Comparison of ENCODE assay signal across 9 cellular contexts in the genomic region with DNA sequence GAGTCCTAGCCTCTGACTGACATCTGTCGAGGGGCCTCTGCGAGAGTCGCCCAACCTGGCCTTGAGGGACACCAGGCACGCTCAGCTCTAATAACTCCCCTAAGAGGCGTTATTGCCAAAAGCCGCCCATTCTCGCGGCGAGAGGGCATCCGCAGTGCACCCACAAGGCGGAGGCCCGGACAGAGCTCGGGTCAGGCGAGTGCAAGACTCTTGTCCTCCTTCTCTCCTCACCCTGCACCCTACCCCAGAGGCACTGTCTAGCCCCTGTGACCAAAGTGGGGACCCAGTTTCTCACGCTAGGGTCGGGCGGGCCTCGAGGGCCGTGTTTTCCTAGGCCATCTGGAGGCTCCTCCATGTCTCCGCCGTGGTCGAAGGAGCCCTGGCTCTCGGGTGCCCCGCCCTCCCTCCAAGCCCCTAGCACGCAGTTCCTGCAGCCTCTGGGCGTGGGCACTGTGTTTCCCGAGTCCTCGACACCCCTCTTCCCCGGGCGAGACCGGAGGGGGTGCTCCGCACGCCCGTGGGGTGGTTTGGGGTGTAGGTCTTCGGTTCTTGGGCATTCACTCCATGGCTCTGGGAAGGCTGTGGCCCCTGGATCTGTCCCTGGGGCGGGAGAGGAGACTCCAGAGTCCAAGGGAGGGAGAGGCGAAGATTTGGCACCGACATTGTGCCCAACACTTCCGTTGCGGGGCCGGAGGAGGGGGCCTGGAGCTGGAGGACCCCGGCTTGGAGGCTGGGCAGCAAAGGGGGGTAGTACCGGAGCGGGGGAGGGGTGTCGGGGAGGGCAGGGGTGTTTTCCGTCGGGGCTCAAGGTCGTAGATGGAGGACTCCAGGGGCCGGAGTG. TPM values are rescaled to one million over a fixed set of nuclear protein-coding genes. Genes with fewer than 3 reads are reported as not detected.
DNase-seq lines count a peak whose midpoint lies in the region; ATAC-seq and TF ChIP-seq lines count a peak whose summit lies in the region.
"Had no signal": no experiment of that assay in that cellular context is flagged by ENCODE, and none has a peak within 500 bp of the region (broad histone marks: within the 10 kb centered on the region; RNA-seq: fewer than 3 reads in every experiment).

No MANE protein-coding gene starts in this region.

- H4K91ac ChIP-seq in H9 (ENCODE audit: insufficient read length, low read depth, low read length) = no peak overlapping the region

- H3K27ac Mint-ChIP-seq in CD4-positive, alpha-beta memory T cell = peak overlapping the region in 1 of 7 donors; percentile 44
- no peak overlapping the region for H3K27ac Mint-ChIP-seq in H9
- no peak overlapping the region for H3K27ac Mint-ChIP-seq in activated naive CD8-positive, alpha-beta T cell treated with anti-CD3 and anti-CD28 coated beads, Interleukin-2, amount 10 ng/mL, durations not matched to agents 7 days and 5 days
- peak overlapping the region in 1 of 9 donors; percentile 56 for H3K27ac Mint-ChIP-seq in naive thymus-derived CD4-positive, alpha-beta T cell

- H3K4me3 ChIP-seq in CD4-positive, alpha-beta memory T cell (ENCODE audit: low read length in 2 of 2) = no peak overlapping the region
- H3K4me3 ChIP-seq in naive thymus-derived CD4-positive, alpha-beta T cell (ENCODE audit: low read length) = no peak overlapping the region

- H2BK5ac ChIP-seq in H9 (ENCODE audit: insufficient read length, low read length) = no peak overlapping the region

- no peak for TF ChIP-seq CTCF in H9 (conservative IDR thresholded peaks at IDR 0.05)

- DNase-seq in CD4-positive, alpha-beta memory T cell = no peak
- peak; percentile 45 for DNase-seq in H9
- DNase-seq in activated naive CD8-positive, alpha-beta T cell treated with anti-CD3 and anti-CD28 coated beads, Interleukin-2, amount 10 ng/mL, durations not matched to agents 7 days and 5 days = no peak
- DNase-seq in naive thymus-derived CD4-positive, alpha-beta T cell = no peak
- DNase-seq in OCI-M1 (lab: John Stamatoyannopoulos, UW) = no peak
- no peak for DNase-seq in UCSD-AML1 (lab: John Stamatoyannopoulos, UW; ENCODE audit: unreplicated experiment)
- DNase-seq in erythroblast (lab: John Stamatoyannopoulos, UW) = no peak
- DNase-seq in sciatic nerve (ENCODE audit: low spot score) = no peak
- DNase-seq: activated CD8-positive, alpha-beta memory T cell treated with anti-CD3 and anti-CD28 coated beads, Interleukin-2, amount 50 U/mL, for 48 hours had no signal

- no peak overlapping the region for H3K56ac ChIP-seq in H9 (ENCODE audit: insufficient read length, low read depth, low read length)

- H2BK120ac ChIP-seq in H9 (ENCODE audit: low read depth, low read length, poor library complexity, severe bottlenecking) = no peak overlapping the region

- no peaks in the 10 kb centered on the region for H4K20me1 ChIP-seq in H9 (ENCODE audit: control insufficient read depth, insufficient read depth, insufficient read length)

- H4K8ac ChIP-seq in H9 (replicated peaks; ENCODE audit: insufficient read length, low read depth, low read length) = no peak overlapping the region

- H2AK5ac ChIP-seq in H9 (ENCODE audit: insufficient read length, low read length) = no peak overlapping the region

- no peak overlapping the region for H4K5ac ChIP-seq in H9 (ENCODE audit: insufficient read length, low read depth, low read length)

- intact Hi-C loops in CD4-positive, alpha-beta memory T cell (cut with micrococcal nuclease) = loop anchor here (10.0 kb wide), 1 partner anchor 506 kb away; a partner anchor contains a TSS
- intact Hi-C loops in naive thymus-derived CD4-positive, alpha-beta T cell (cut with micrococcal nuclease) = loop anchor here in 1 of 2 donors (5.0 kb wide), 1 partner anchor 227 kb away; a partner anchor contains a TSS
- intact Hi-C loops in sciatic nerve (cut with DNase I) = no loop called here

- ATAC-seq in activated naive CD8-positive, alpha-beta T cell treated with anti-CD3 and anti-CD28 coated beads, Interleukin-2, amount 10 ng/mL, durations not matched to agents 7 days and 5 days (ENCODE audit: low read depth) = no peak
- ATAC-seq in naive thymus-derived CD4-positive, alpha-beta T cell = no peak
- no peak for ATAC-seq in sciatic nerve

- no peaks in the 10 kb centered on the region for H3K36me3 Mint-ChIP-seq in CD4-positive, alpha-beta memory T cell
- no peaks in the 10 kb centered on the region for H3K36me3 Mint-ChIP-seq in H9 (ENCODE audit: insufficient read depth in 1 of 3, low read depth in 3 of 3)
- H3K36me3 Mint-ChIP-seq in activated naive CD8-positive, alpha-beta T cell treated with anti-CD3 and anti-CD28 coated beads, Interleukin-2, amount 10 ng/mL, durations not matched to agents 7 days and 5 days = peaks cover 2% of the 10 kb centered on the region
- H3K36me3 Mint-ChIP-seq in naive thymus-derived CD4-positive, alpha-beta T cell = peaks cover 0 to 2% (median 0%) of the 10 kb centered on the region in 5 donors

- no peak overlapping the region for H3K14ac ChIP-seq in H9 (ENCODE audit: insufficient read depth, low read length)

- CTCF ChIA-PET in CD4-positive, alpha-beta memory T cell (lab: Charles Lee; ENCODE audit: partially characterized antibody) = interaction anchor here (2.2 kb wide), 1 partner anchor 13 kb away, joined by 6 read pairs; no protein-coding TSS in a partner anchor
- CTCF ChIA-PET in naive thymus-derived CD4-positive, alpha-beta T cell (lab: Charles Lee) = no interaction called here

- POLR2A ChIA-PET in CD4-positive, alpha-beta memory T cell (lab: Charles Lee; ENCODE audit: partially characterized antibody) = interaction anchor here (0.9 kb wide), 1 partner anchor 10 kb away, joined by 3 read pairs; no protein-coding TSS in a partner anchor
- POLR2A ChIA-PET in activated naive CD8-positive, alpha-beta T cell treated with anti-CD3 and anti-CD28 coated beads, Interleukin-2, amount 10 ng/mL, durations not matched to agents 7 days and 5 days (lab: Charles Lee) = no interaction called here
- POLR2A ChIA-PET in naive thymus-derived CD4-positive, alpha-beta T cell (lab: Charles Lee) = no interaction called here

- H3K4me3 Mint-ChIP-seq in CD4-positive, alpha-beta memory T cell = peak overlapping the region in 5 of 8 donors; percentile 25 to 70 (median 58)
- H3K4me3 Mint-ChIP-seq in H9 = peak overlapping the region; percentile 56 to 78
- H3K4me3 Mint-ChIP-seq in activated naive CD8-positive, alpha-beta T cell treated with anti-CD3 and anti-CD28 coated beads, Interleukin-2, amount 10 ng/mL, durations not matched to agents 7 days and 5 days = peak overlapping the region; percentile 25
- H3K4me3 Mint-ChIP-seq in naive thymus-derived CD4-positive, alpha-beta T cell = peak overlapping the region; percentile 36 to 72 (median 54)

- peaks cover 0 to 7% (median 0%) of the 10 kb centered on the region in 8 donors for H3K9me3 Mint-ChIP-seq in CD4-positive, alpha-beta memory T cell
- no peaks in the 10 kb centered on the region for H3K9me3 Mint-ChIP-seq in H9
- H3K9me3 Mint-ChIP-seq in activated naive CD8-positive, alpha-beta T cell treated with anti-CD3 and anti-CD28 coated beads, Interleukin-2, amount 10 ng/mL, durations not matched to agents 7 days and 5 days = no peaks in the 10 kb centered on the region
- H3K9me3 Mint-ChIP-seq in naive thymus-derived CD4-positive, alpha-beta T cell = peaks cover 0 to 4% (median 0%) of the 10 kb centered on the region in 11 donors

- H3K23ac ChIP-seq in H9 (ENCODE audit: insufficient read length, low read depth, low read length) = no peak overlapping the region

- no peak overlapping the region for H2BK20ac ChIP-seq in H9 (ENCODE audit: low read depth, low read length, poor library complexity, severe bottlenecking)

- peaks cover 15% of the 10 kb centered on the region for H3K23me2 ChIP-seq in H9 (ENCODE audit: insufficient read length, low read depth, low read length, poor library complexity, severe bottlenecking)

- no peak overlapping the region for H3K4ac ChIP-seq in H9 (ENCODE audit: low read depth, low read length)

- no peaks in the 10 kb centered on the region for H3K9me3 ChIP-seq in CD4-positive, alpha-beta memory T cell (ENCODE audit: control insufficient read depth in 1 of 2, low read length in 2 of 2)
- no peaks in the 10 kb centered on the region for H3K9me3 ChIP-seq in H9 (ENCODE audit: control insufficient read depth, low read depth, low read length)
- no peaks in the 10 kb centered on the region for H3K9me3 ChIP-seq in naive thymus-derived CD4-positive, alpha-beta T cell (ENCODE audit: control insufficient read depth in 2 of 3, low read length in 3 of 3)

- H3K27me3 ChIP-seq in CD4-positive, alpha-beta memory T cell (ENCODE audit: insufficient read depth, low read length) = peaks cover 28% of the 10 kb centered on the region
- H3K27me3 ChIP-seq in H9 (ENCODE audit: insufficient read depth, low read length) = peaks cover 20% of the 10 kb centered on the region; the same call in 1 of the 2 replicates
- peaks cover 0 to 21% of the 10 kb centered on the region in 2 donors for H3K27me3 ChIP-seq in naive thymus-derived CD4-positive, alpha-beta T cell (ENCODE audit: control insufficient read depth in 2 of 2, insufficient read depth in 2 of 2, low read length in 2 of 2)

- no peaks in the 10 kb centered on the region for H3K79me2 ChIP-seq in H9 (ENCODE audit: insufficient read depth, low read length)

- H2AFZ ChIP-seq in H9 (ENCODE audit: low read length) = no peak overlapping the region

- peaks cover 42% of the 10 kb centered on the region for H3K4me1 ChIP-seq in CD4-positive, alpha-beta memory T cell (ENCODE audit: insufficient read depth, low read length)
- H3K4me1 ChIP-seq in H9 (ENCODE audit: insufficient read depth, low read length) = peaks cover 3% of the 10 kb centered on the region; the same call in 1 of the 2 replicates
- peaks cover 14 to 21% of the 10 kb centered on the region in 2 donors for H3K4me1 ChIP-seq in naive thymus-derived CD4-positive, alpha-beta T cell (ENCODE audit: control insufficient read depth in 2 of 2, insufficient read depth in 2 of 2, low read length in 2 of 2)

- peaks cover 25 to 50% of the 10 kb centered on the region in 2 donors for H3K27me3 Mint-ChIP-seq in CD4-positive, alpha-beta memory T cell
- H3K27me3 Mint-ChIP-seq in H9 (ENCODE audit: low read depth) = peaks cover 76% of the 10 kb centered on the region
- H3K27me3 Mint-ChIP-seq in activated naive CD8-positive, alpha-beta T cell treated with anti-CD3 and anti-CD28 coated beads, Interleukin-2, amount 10 ng/mL, durations not matched to agents 7 days and 5 days = peaks cover 58% of the 10 kb centered on the region
- H3K27me3 Mint-ChIP-seq in naive thymus-derived CD4-positive, alpha-beta T cell = peaks cover 45 to 63% (median 55%) of the 10 kb centered on the region in 5 donors

- no peak overlapping the region for H3K27ac ChIP-seq in CD4-positive, alpha-beta memory T cell (ENCODE audit: low read depth, low read length)
- H3K27ac ChIP-seq in H9 (ENCODE audit: insufficient read length, low read depth, low read length) = no peak overlapping the region
- H3K27ac ChIP-seq in naive thymus-derived CD4-positive, alpha-beta T cell (ENCODE audit: low read depth, low read length) = no peak overlapping the region

- WGBS in H9 (ENCODE audit: extremely low coverage, insufficient read length, low lambda C conversion rate) = no CpG with 5 or more reads among the region's 49 CpGs

- H3K4me2 ChIP-seq in H9 (ENCODE audit: insufficient read depth, insufficient read length, low read length) = peak overlapping the region; percentile 86

- no peak overlapping the region for H2BK12ac ChIP-seq in H9 (ENCODE audit: insufficient read length, low read depth, low read length)

- H3K4me1 Mint-ChIP-seq in CD4-positive, alpha-beta memory T cell = peaks cover 12 to 46% (median 28%) of the 10 kb centered on the region in 4 donors
- peaks cover 31 to 43% of the 10 kb centered on the region in 2 experiments for H3K4me1 Mint-ChIP-seq in H9
- peaks cover 21% of the 10 kb centered on the region for H3K4me1 Mint-ChIP-seq in activated naive CD8-positive, alpha-beta T cell treated with anti-CD3 and anti-CD28 coated beads, Interleukin-2, amount 10 ng/mL, durations not matched to agents 7 days and 5 days
- H3K4me1 Mint-ChIP-seq in naive thymus-derived CD4-positive, alpha-beta T cell = peaks cover 7 to 35% (median 27%) of the 10 kb centered on the region in 7 donors

- TF ChIP-seq POLR2A in erythroblast (IDR thresholded peaks at IDR 0.05; ENCODE audit: low read length) = no peak

- H3T11ph ChIP-seq in H9 (ENCODE audit: low read length) = no peak overlapping the region

- H2BK15ac ChIP-seq in H9 (ENCODE audit: low read depth, low read length) = no peak overlapping the region

- H3K9ac ChIP-seq in H9 (ENCODE audit: extremely low read depth, insufficient read length, low read length) = no peak overlapping the region

- H3K36me3 ChIP-seq in CD4-positive, alpha-beta memory T cell (ENCODE audit: insufficient read depth, low read length) = no peaks in the 10 kb centered on the region
- H3K36me3 ChIP-seq in naive thymus-derived CD4-positive, alpha-beta T cell (ENCODE audit: control insufficient read depth in 2 of 3, insufficient read depth in 3 of 3, low read length in 3 of 3) = no peaks in the 10 kb centered on the region

- no peaks in the 10 kb centered on the region for H3K79me1 ChIP-seq in H9 (ENCODE audit: insufficient read depth, low read depth, low read length, poor library complexity, severe bottlenecking)

- H3K18ac ChIP-seq in H9 (ENCODE audit: insufficient read length, low read depth, low read length) = no peak overlapping the region

RNA-seq across cellular contexts. Expression of a gene that starts 1.0 kb away (rescaled TPM):
- total RNA-seq in CD4-positive, alpha-beta memory T cell = not detected
- polyA plus RNA-seq in CD4-positive, alpha-beta memory T cell = under 1 TPM; 0.12 to 0.16 TPM
- 1.0 and 1.1 TPM in 2 replicates for total RNA-seq in H9 (2021)
- total RNA-seq in activated naive CD8-positive, alpha-beta T cell treated with anti-CD3 and anti-CD28 coated beads, Interleukin-2, amount 10 ng/mL, durations not matched to agents 7 days and 5 days = under 1 TPM; 0.19 to 0.40 TPM
- total RNA-seq in naive thymus-derived CD4-positive, alpha-beta T cell = 1 to 10 TPM in 2 of 5 experiments, under 1 TPM in 1, not detected in 2; 0.48 to 3.5 (median 3.1) TPM
- under 1 TPM; 0.15 to 0.17 TPM for polyA plus RNA-seq in naive thymus-derived CD4-positive, alpha-beta T cell
- total RNA-seq in sciatic nerve = not detected

RNA-seq across cellular contexts. Expression of a gene that starts 9.1 kb away (rescaled TPM):
- 1 to 10 TPM; 4.7 to 5.6 TPM for total RNA-seq in CD4-positive, alpha-beta memory T cell
- polyA plus RNA-seq in CD4-positive, alpha-beta memory T cell = not detected
- total RNA-seq in H9 (2021) (392 and 407 TPM in 2 replicates), sciatic nerve (92.7 TPM)
- total RNA-seq in activated naive CD8-positive, alpha-beta T cell treated with anti-CD3 and anti-CD28 coated beads, Interleukin-2, amount 10 ng/mL, durations not matched to agents 7 days and 5 days = 1 to 10 TPM; 6.9 to 7.4 TPM
- total RNA-seq in naive thymus-derived CD4-positive, alpha-beta T cell = 10 to 100 TPM in 2 of 5 experiments, 1 to 10 TPM in 3; 4.9 to 13.5 (median 8.8) TPM
- under 1 TPM in 1 of 2 donors, not detected in 1; 0.35 TPM for polyA plus RNA-seq in naive thymus-derived CD4-positive, alpha-beta T cell

RNA-seq across cellular contexts. Expression of a gene that starts 43.3 kb away (rescaled TPM):
- total RNA-seq in CD4-positive, alpha-beta memory T cell = 100 to 1,000 TPM; 230 to 235 TPM
- polyA plus RNA-seq in CD4-positive, alpha-beta memory T cell = 10 to 100 TPM; 34.8 to 78.9 TPM
- 68.8 and 68.9 TPM in 2 replicates for total RNA-seq in H9 (2021)
- 100 to 1,000 TPM; 160 to 163 TPM for total RNA-seq in activated naive CD8-positive, alpha-beta T cell treated with anti-CD3 and anti-CD28 coated beads, Interleukin-2, amount 10 ng/mL, durations not matched to agents 7 days and 5 days
- total RNA-seq in naive thymus-derived CD4-positive, alpha-beta T cell = 100 to 1,000 TPM; 146 to 291 (median 263) TPM
- polyA plus RNA-seq in naive thymus-derived CD4-positive, alpha-beta T cell = 10 to 100 TPM; 41.5 to 70.5 TPM
- 45.5 TPM for total RNA-seq in sciatic nerve
